In genomic region chr16:56610017-56610608, GRCh38 we compare ENCODE assay signal across 8 cellular contexts. TPM values are rescaled to one million over a fixed set of nuclear protein-coding genes. Genes with fewer than 3 reads are reported as not detected.
DNase-seq lines count a peak whose midpoint lies in the region; ATAC-seq, FAIRE-seq and TF ChIP-seq lines count a peak whose summit lies in the region.

No MANE protein-coding gene starts in this region.

- H3K4me3 ChIP-seq in HUES48 (ENCODE audit: low read depth, low read length) = no peak overlapping the region
- no peak overlapping the region for H3K4me3 ChIP-seq in bronchial epithelial cell (ENCODE audit: low read depth, low read length)
- H3K4me3 ChIP-seq in mesodermal cell (ENCODE audit: extremely low read depth, insufficient read depth, low read length, poor library complexity, severe bottlenecking) = peak overlapping the region; percentile 42

- peak; percentile 56 for DNase-seq in AG20443 (ENCODE audit: low spot score)
- DNase-seq in bronchial epithelial cell (ENCODE audit: low read depth) = peak; percentile 97
- DNase-seq in stimulated activated CD8-positive, alpha-beta memory T cell treated with anti-CD3 and anti-CD28 coated beads, Interleukin-4, amount 100 ng/mL, for 48 hours = peak; percentile 86

- no peak for FAIRE-seq in bronchial epithelial cell (lab: Jason Lieb, UNC)

- no peaks in the 10 kb centered on the region for H3K36me3 ChIP-seq in HUES48 (ENCODE audit: control insufficient read depth, insufficient read depth, low read length)
- no peaks in the 10 kb centered on the region for H3K36me3 ChIP-seq in bronchial epithelial cell (ENCODE audit: control insufficient read depth, insufficient read depth, low read length)
- no peaks in the 10 kb centered on the region for H3K36me3 ChIP-seq in mesodermal cell (ENCODE audit: control insufficient read depth, insufficient read depth, low read length)

- H3K4me1 ChIP-seq in HUES48 (ENCODE audit: control insufficient read depth, insufficient read depth, low read length) (peaks cover 32% of the 10 kb centered on the region), mesodermal cell (ENCODE audit: control insufficient read depth, insufficient read depth, low read length, poor library complexity, severe bottlenecking) (peaks cover 39% of the 10 kb centered on the region)

- H3K27me3 ChIP-seq in HUES48 (ENCODE audit: control insufficient read depth, insufficient read depth, low read length) (peaks cover 94% of the 10 kb centered on the region), bronchial epithelial cell (ENCODE audit: control insufficient read depth, insufficient read depth, low read length) (no peaks in the 10 kb centered on the region)

- ATAC-seq in GM19395 (IDR thresholded peaks at IDR 0.05; ENCODE audit: unreplicated experiment) (no peak), HG03521 (IDR thresholded peaks at IDR 0.05; ENCODE audit: unreplicated experiment) (no peak)

- WGBS in mesodermal cell (ENCODE audit: insufficient coverage in 2 of 2), 2 experiments = 11 to 34% methylated on average over 8 to 9 of the region's 10 CpGs

- H3K9ac ChIP-seq in HUES48 (ENCODE audit: low read depth, low read length) = no peak overlapping the region

- H3K27ac ChIP-seq in HUES48 (ENCODE audit: low read depth, low read length) (peak overlapping the region; percentile 4), VCaP (peak overlapping the region; percentile 84), mesodermal cell (ENCODE audit: low read depth, low read length, severe bottlenecking) (peak overlapping the region; percentile 57)

- H3K9me3 ChIP-seq in HUES48 (ENCODE audit: control insufficient read depth, insufficient read depth, low read length) (no peaks in the 10 kb centered on the region), mesodermal cell (ENCODE audit: control insufficient read depth, low read length) (no peaks in the 10 kb centered on the region)

- TF ChIP-seq CTCF in VCaP (conservative IDR thresholded peaks at IDR 0.05) (no peak), bronchial epithelial cell (IDR thresholded peaks at IDR 0.05; ENCODE audit: insufficient read depth, low read length, severe bottlenecking) (no peak)

RNA-seq across cellular contexts. Expression of gene MT2A, which starts 1.7 kb away (rescaled TPM):
- total RNA-seq in bronchial epithelial cell = 10.0 and 34.0 TPM in 2 replicates
- 17.4 TPM for polyA plus RNA-seq in mesodermal cell (2013, experiment 1 of 2)
- polyA plus RNA-seq in mesodermal cell (2013, experiment 2 of 2) = 19.9 TPM

RNA-seq across cellular contexts. Expression of gene MT1E, which starts 15.5 kb away (rescaled TPM):
- total RNA-seq in bronchial epithelial cell = 60.8 and 90.5 TPM in 2 replicates
- 2.5 TPM for polyA plus RNA-seq in mesodermal cell (2013, experiment 1 of 2)
- 2.8 TPM for polyA plus RNA-seq in mesodermal cell (2013, experiment 2 of 2)

RNA-seq across cellular contexts. Expression of gene MT3, which starts 20.8 kb away (rescaled TPM):
- total RNA-seq in bronchial epithelial cell = not detected in 2 replicates
- not detected for polyA plus RNA-seq in mesodermal cell (2013, experiment 1 of 2)
- not detected for polyA plus RNA-seq in mesodermal cell (2013, experiment 2 of 2)

RNA-seq across cellular contexts. Expression of gene MT1M, which starts 22.3 kb away (rescaled TPM):
- total RNA-seq in bronchial epithelial cell = 0.26 TPM in 1 of 2 replicates, not detected in the other
- not detected for polyA plus RNA-seq in mesodermal cell (2013, experiment 1 of 2)
- not detected for polyA plus RNA-seq in mesodermal cell (2013, experiment 2 of 2)

RNA-seq across cellular contexts. Expression of gene MT1A, which starts 28.4 kb away (rescaled TPM):
- total RNA-seq in bronchial epithelial cell = not detected in 2 replicates
- polyA plus RNA-seq in mesodermal cell (2013, experiment 1 of 2) = not detected
- not detected for polyA plus RNA-seq in mesodermal cell (2013, experiment 2 of 2)

Comparison
In these comparisons a context has a peak if more than half of its experiments do, and no peak if none do; other contexts are left out.
1. H3K27ac ChIP-seq: peak in every context shown above with its lines; median percentile 84 in VCaP; 57 in mesodermal cell; 4 in HUES48.